1 cellular context compared by ENCODE assay signal in genomic region chr16:14497245-14498082, GRCh38.
TF ChIP-seq lines count a peak whose summit lies in the region.

No MANE protein-coding gene starts in this region.

TF ChIP-seq in HepG2, 621 proteins besides CTCF, POLR2A, EP300 and RAD21 (continued from another document and continues in another):
- TF ChIP-seq ZNF784 (CRISPR knock-in tag; IDR thresholded peaks at IDR 0.05; ENCODE audit: borderline replicate concordance) (no peak), RARG (CRISPR knock-in tag; IDR thresholded peaks at IDR 0.05; ENCODE audit: low read depth) (no peak), NCOR1 (IDR thresholded peaks at IDR 0.05; ENCODE audit: borderline replicate concordance, low read length) (peak; percentile 73; the same call in 1 of the 2 replicates), USF2 (IDR thresholded peaks at IDR 0.05; ENCODE audit: low read depth, low read length) (no peak), USF2 (CRISPR knock-in tag; IDR thresholded peaks at IDR 0.05; ENCODE audit: borderline replicate concordance) (no peak), FIP1L1 (IDR thresholded peaks at IDR 0.05; ENCODE audit: borderline replicate concordance, insufficient read depth, low read depth, low read length) (no peak), ZFP90 (CRISPR knock-in tag; IDR thresholded peaks at IDR 0.05; ENCODE audit: borderline replicate concordance) (no peak), HOXA9 (CRISPR knock-in tag; IDR thresholded peaks at IDR 0.05; ENCODE audit: borderline replicate concordance) (no peak), ZFY (CRISPR knock-in tag; IDR thresholded peaks at IDR 0.05) (no peak), ZNF256 (CRISPR knock-in tag; conservative IDR thresholded peaks at IDR 0.05) (no peak), TARDBP (CRISPR knock-in tag; IDR thresholded peaks at IDR 0.05) (no peak; the same call in 1 of the 2 replicates), RNF219 (CRISPR knock-in tag; IDR thresholded peaks at IDR 0.05) (no peak), NR1H2 (CRISPR knock-in tag; IDR thresholded peaks at IDR 0.05; ENCODE audit: borderline replicate concordance, low read depth) (no peak), POLR2AphosphoS2 (IDR thresholded peaks at IDR 0.05; ENCODE audit: low read depth, low read length) (no peak), STAG1 (CRISPR knock-in tag; IDR thresholded peaks at IDR 0.05) (0 out of 2 replicates have a peak, but pooled peaks have one; percentile 18), ZNF709 (CRISPR knock-in tag; IDR thresholded peaks at IDR 0.05) (no peak), PTBP1 (IDR thresholded peaks at IDR 0.05; ENCODE audit: low read depth, low read length, poor library complexity, severe bottlenecking) (no peak), ZBTB21 (CRISPR knock-in tag; IDR thresholded peaks at IDR 0.05) (no peak), ZNF674 (CRISPR knock-in tag; IDR thresholded peaks at IDR 0.05; ENCODE audit: low read depth) (no peak), TCF12 (IDR thresholded peaks at IDR 0.05) (no peak), TCF12 (CRISPR knock-in tag; IDR thresholded peaks at IDR 0.05) (no peak), NFKBIZ (CRISPR knock-in tag; IDR thresholded peaks at IDR 0.05) (peak; percentile 50), ZNF660 (CRISPR knock-in tag; IDR thresholded peaks at IDR 0.05; ENCODE audit: borderline replicate concordance, low read depth) (no peak), ATF3 (CRISPR knock-in tag; IDR thresholded peaks at IDR 0.05) (no peak), SNAI1 (CRISPR knock-in tag; IDR thresholded peaks at IDR 0.05; ENCODE audit: borderline replicate concordance) (peak; percentile 83; the same call in 1 of the 2 replicates), ZSCAN22 (CRISPR knock-in tag; IDR thresholded peaks at IDR 0.05) (no peak), ZNF441 (CRISPR knock-in tag; IDR thresholded peaks at IDR 0.05; ENCODE audit: borderline replicate concordance) (no peak), XRCC5 (optimal IDR thresholded peaks at IDR 0.05; ENCODE audit: low read length) (no peak), YEATS4 (CRISPR knock-in tag; IDR thresholded peaks at IDR 0.05; ENCODE audit: borderline replicate concordance) (peak; percentile 72; the same call in 1 of the 2 replicates), ZNF234 (CRISPR knock-in tag; conservative IDR thresholded peaks at IDR 0.05) (no peak), PBX2 (CRISPR knock-in tag; IDR thresholded peaks at IDR 0.05) (no peak), ISX (CRISPR knock-in tag; conservative IDR thresholded peaks at IDR 0.05) (no peak), ZNF329 (CRISPR knock-in tag; IDR thresholded peaks at IDR 0.05; ENCODE audit: low read depth) (no peak), GABPB1 (CRISPR knock-in tag; IDR thresholded peaks at IDR 0.05) (peak; percentile 34; the same call in 1 of the 2 replicates), ZNF546 (CRISPR knock-in tag; conservative IDR thresholded peaks at IDR 0.05) (no peak), ZFP1 (CRISPR knock-in tag; IDR thresholded peaks at IDR 0.05) (peak; percentile 78), HNF1B (CRISPR knock-in tag; IDR thresholded peaks at IDR 0.05) (peak; percentile 7; the same call in 1 of the 2 replicates), MAFF (IDR thresholded peaks at IDR 0.05; ENCODE audit: low read depth, low read length) (no peak), SMAD9 (CRISPR knock-in tag; IDR thresholded peaks at IDR 0.05) (no peak), ZUFSP (CRISPR knock-in tag; IDR thresholded peaks at IDR 0.05; ENCODE audit: borderline replicate concordance) (no peak)
- TF ChIP-seq, protein P1, sequence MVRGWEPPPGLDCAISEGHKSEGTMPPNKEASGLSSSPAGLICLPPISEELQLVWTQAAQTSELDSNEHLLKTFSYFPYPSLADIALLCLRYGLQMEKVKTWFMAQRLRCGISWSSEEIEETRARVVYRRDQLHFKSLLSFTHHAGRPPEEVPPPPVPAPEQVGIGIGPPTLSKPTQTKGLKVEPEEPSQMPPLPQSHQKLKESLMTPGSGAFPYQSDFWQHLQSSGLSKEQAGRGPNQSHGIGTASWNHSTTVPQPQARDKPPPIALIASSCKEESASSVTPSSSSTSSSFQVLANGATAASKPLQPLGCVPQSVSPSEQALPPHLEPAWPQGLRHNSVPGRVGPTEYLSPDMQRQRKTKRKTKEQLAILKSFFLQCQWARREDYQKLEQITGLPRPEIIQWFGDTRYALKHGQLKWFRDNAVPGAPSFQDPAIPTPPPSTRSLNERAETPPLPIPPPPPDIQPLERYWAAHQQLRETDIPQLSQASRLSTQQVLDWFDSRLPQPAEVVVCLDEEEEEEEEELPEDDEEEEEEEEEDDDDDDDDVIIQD (CRISPR knock-in tag; IDR thresholded peaks at IDR 0.05; ENCODE audit: low read depth), result 0 out of 2 replicates have a peak, but pooled peaks have one; percentile 13
- TF ChIP-seq, protein P2, sequence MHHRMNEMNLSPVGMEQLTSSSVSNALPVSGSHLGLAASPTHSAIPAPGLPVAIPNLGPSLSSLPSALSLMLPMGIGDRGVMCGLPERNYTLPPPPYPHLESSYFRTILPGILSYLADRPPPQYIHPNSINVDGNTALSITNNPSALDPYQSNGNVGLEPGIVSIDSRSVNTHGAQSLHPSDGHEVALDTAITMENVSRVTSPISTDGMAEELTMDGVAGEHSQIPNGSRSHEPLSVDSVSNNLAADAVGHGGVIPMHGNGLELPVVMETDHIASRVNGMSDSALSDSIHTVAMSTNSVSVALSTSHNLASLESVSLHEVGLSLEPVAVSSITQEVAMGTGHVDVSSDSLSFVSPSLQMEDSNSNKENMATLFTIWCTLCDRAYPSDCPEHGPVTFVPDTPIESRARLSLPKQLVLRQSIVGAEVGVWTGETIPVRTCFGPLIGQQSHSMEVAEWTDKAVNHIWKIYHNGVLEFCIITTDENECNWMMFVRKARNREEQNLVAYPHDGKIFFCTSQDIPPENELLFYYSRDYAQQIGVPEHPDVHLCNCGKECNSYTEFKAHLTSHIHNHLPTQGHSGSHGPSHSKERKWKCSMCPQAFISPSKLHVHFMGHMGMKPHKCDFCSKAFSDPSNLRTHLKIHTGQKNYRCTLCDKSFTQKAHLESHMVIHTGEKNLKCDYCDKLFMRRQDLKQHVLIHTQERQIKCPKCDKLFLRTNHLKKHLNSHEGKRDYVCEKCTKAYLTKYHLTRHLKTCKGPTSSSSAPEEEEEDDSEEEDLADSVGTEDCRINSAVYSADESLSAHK (CRISPR knock-in tag; IDR thresholded peaks at IDR 0.05; ENCODE audit: borderline replicate concordance), result no peak
- TF ChIP-seq, protein P3, sequence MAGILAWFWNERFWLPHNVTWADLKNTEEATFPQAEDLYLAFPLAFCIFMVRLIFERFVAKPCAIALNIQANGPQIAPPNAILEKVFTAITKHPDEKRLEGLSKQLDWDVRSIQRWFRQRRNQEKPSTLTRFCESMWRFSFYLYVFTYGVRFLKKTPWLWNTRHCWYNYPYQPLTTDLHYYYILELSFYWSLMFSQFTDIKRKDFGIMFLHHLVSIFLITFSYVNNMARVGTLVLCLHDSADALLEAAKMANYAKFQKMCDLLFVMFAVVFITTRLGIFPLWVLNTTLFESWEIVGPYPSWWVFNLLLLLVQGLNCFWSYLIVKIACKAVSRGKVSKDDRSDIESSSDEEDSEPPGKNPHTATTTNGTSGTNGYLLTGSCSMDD (CRISPR knock-in tag; IDR thresholded peaks at IDR 0.05), result no peak
- TF ChIP-seq, protein P4, sequence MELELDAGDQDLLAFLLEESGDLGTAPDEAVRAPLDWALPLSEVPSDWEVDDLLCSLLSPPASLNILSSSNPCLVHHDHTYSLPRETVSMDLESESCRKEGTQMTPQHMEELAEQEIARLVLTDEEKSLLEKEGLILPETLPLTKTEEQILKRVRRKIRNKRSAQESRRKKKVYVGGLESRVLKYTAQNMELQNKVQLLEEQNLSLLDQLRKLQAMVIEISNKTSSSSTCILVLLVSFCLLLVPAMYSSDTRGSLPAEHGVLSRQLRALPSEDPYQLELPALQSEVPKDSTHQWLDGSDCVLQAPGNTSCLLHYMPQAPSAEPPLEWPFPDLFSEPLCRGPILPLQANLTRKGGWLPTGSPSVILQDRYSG (CRISPR knock-in tag; IDR thresholded peaks at IDR 0.05), result no peak
- TF ChIP-seq, protein P5, sequence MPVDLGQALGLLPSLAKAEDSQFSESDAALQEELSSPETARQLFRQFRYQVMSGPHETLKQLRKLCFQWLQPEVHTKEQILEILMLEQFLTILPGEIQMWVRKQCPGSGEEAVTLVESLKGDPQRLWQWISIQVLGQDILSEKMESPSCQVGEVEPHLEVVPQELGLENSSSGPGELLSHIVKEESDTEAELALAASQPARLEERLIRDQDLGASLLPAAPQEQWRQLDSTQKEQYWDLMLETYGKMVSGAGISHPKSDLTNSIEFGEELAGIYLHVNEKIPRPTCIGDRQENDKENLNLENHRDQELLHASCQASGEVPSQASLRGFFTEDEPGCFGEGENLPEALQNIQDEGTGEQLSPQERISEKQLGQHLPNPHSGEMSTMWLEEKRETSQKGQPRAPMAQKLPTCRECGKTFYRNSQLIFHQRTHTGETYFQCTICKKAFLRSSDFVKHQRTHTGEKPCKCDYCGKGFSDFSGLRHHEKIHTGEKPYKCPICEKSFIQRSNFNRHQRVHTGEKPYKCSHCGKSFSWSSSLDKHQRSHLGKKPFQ (CRISPR knock-in tag; IDR thresholded peaks at IDR 0.05; ENCODE audit: insufficient replicate concordance), result peak; percentile 45
